Comparison of ENCODE assay signal across 1 cellular context in the genomic region with DNA sequence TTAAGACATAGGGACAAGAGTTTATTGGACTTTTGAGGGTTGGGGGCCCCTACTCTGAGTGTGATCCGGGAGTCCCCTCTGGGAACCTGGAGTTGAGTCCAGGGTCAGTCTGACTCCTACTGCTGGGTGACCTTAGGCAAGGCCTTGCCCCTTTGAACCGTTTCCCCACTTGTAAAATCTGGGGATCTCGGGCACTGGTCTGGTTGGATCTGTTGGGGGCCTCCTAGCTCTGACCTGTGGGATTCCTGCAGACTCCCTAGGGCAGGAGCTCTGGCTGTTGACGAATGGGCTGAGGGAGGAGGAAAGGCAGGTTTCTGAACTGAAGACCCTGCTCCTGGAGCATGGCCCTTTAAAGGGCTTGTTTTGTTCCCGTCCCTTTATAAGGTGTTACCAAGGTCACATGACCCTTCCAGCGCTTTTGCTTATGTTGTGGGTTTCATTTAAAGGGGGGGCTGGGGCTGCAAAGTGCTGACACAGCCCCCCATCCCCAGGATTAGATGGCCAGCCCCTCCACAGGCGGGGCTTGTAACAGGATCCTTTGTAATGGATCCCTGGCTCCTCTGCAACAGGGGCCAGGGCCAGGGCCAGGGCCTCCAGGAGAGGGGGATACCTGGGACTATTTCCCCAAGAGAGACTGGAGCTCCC.
A peak's percentile ranks its signal among the peaks of the same experiment; 100 is the strongest.
TF ChIP-seq lines count a peak whose summit lies in the region.

No MANE protein-coding gene starts in this region.

TF ChIP-seq in H1, 55 proteins besides CTCF, POLR2A, EP300 and RAD21:
- TF ChIP-seq CREB1 (IDR thresholded peaks at IDR 0.05) (0 out of 2 replicates have a peak, but pooled peaks have one; percentile 14), KDM4A (IDR thresholded peaks at IDR 0.05; ENCODE audit: low read depth, low read length, severe bottlenecking) (no peak), TCF12 (IDR thresholded peaks at IDR 0.05; ENCODE audit: low read depth, low read length) (no peak), TAF1 (IDR thresholded peaks at IDR 0.05; ENCODE audit: low read depth, low read length) (0 out of 2 replicates have a peak, but pooled peaks have one; percentile 45), ATF2 (IDR thresholded peaks at IDR 0.05; ENCODE audit: low read length) (no peak), SRF (IDR thresholded peaks at IDR 0.05; ENCODE audit: low read depth, low read length) (peak; percentile 37; the same call in 1 of the 2 replicates), SP4 (IDR thresholded peaks at IDR 0.05; ENCODE audit: low read length) (no peak), BRCA1 (IDR thresholded peaks at IDR 0.05; ENCODE audit: low read depth, low read length) (no peak), USF2 (IDR thresholded peaks at IDR 0.05; ENCODE audit: low read length) (peak; percentile 67; the same call in 1 of the 2 replicates), TBP (IDR thresholded peaks at IDR 0.05; ENCODE audit: low read depth, low read length) (peak; percentile 72; the same call in 1 of the 2 replicates), MAFK (IDR thresholded peaks at IDR 0.05; ENCODE audit: low read depth, low read length) (peak; percentile 22; the same call in 1 of the 2 replicates)
